ENCODE assay signal across 8 cellular contexts in the genomic region with DNA sequence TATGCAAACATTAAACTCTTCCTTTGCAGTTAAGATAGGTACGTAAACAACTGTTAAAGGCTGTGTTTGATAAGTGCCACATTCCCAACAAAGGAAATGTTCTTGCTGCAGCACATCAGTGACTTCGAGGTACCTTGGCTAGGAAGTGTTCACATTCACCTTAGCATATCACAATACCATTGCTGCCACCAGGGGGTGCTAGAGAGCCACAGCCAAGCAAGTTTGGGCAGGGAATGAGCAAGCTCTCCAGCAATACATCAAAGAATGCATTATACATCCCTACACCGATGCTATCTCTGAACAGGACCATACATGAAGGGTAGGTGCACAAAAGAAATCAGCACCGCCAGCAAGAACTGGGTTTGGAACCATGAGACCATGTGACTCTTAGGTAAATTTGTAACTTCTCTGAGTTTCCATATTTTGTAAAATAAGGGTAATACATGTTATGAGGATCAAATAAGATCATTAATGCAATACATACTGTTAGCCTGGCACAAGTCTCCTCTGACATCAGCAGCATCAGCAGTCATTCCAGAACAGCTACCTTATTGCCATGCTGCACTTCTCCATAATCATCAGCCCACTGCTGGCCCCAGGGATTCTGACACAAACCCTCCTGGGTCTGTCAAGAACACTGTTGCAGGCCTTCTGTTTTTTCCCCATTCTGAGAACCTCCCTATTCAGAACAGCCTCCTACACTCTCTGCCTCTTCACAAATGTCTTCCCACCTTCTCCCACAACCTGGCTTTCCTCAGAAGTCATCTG. TPM values are rescaled to one million over a fixed set of nuclear protein-coding genes. Genes with fewer than 3 reads are reported as not detected.
DNase-seq lines count a peak whose midpoint lies in the region; ATAC-seq and TF ChIP-seq lines count a peak whose summit lies in the region.

No MANE protein-coding gene starts in this region.

- H3K4me1 ChIP-seq in PC-3 (ENCODE audit: insufficient read depth, low read length) (no peaks in the 10 kb centered on the region), stomach (peaks cover 0 to 20% (median 6%) of the 10 kb centered on the region in 4 donors)

- CTCF ChIA-PET in PC-3 (lab: Charles Lee) = interaction anchor here (0.5 kb wide), 2 partner anchors 278 to 607 kb away, joined by 3 to 9 read pairs; no protein-coding TSS in a partner anchor

- TF ChIP-seq POLR2A in stomach (IDR thresholded peaks at IDR 0.05) = no peak

- H3K4me2 ChIP-seq in PC-3 (ENCODE audit: low read length) = no peak overlapping the region
- no peak overlapping the region for H3K4me2 ChIP-seq in neural cell (ENCODE audit: low read length)

- H3K9me2 ChIP-seq in PC-3 (replicated peaks; ENCODE audit: low read length) (no peaks in the 10 kb centered on the region), neural cell (ENCODE audit: insufficient read depth, low read length) (no peaks in the 10 kb centered on the region)

- no peaks in the 10 kb centered on the region for H3K9me3 ChIP-seq in PC-3 (ENCODE audit: low read length)
- no peaks in the 10 kb centered on the region for H3K9me3 ChIP-seq in neural cell (ENCODE audit: low read length)
- H3K9me3 ChIP-seq in stomach = no peaks in the 10 kb centered on the region

- H3F3A ChIP-seq in PC-3 (ENCODE audit: low read length, unreplicated experiment) (no peaks in the 10 kb centered on the region), neural cell (ENCODE audit: insufficient read depth, low read length, poor library complexity, severe bottlenecking) (no peaks in the 10 kb centered on the region)

- H3K79me2 ChIP-seq in PC-3 (ENCODE audit: low read length) (no peaks in the 10 kb centered on the region), neural cell (replicated peaks; ENCODE audit: insufficient read depth, low read length) (no peaks in the 10 kb centered on the region)

- BruUV-seq in PC-3 (replicated peaks; lab: Mats Ljungman, UMichigan) = no TSS peak

- TF ChIP-seq EP300 in neural cell (conservative IDR thresholded peaks at IDR 0.05; ENCODE audit: poor library complexity, severe bottlenecking) (no peak), stomach (IDR thresholded peaks at IDR 0.05) (no peak)

- H3K36me3 ChIP-seq in PC-3 (ENCODE audit: low read depth, low read length) (peaks cover 19% of the 10 kb centered on the region), neural cell (ENCODE audit: insufficient read depth, low read length) (no peaks in the 10 kb centered on the region), stomach (peaks cover 14 to 39% (median 28%) of the 10 kb centered on the region in 4 donors)

- DNase-seq in CMK (ENCODE audit: low read depth) = peak; percentile 25
- peak; percentile 50 for DNase-seq in HuH-7 (ENCODE audit: low spot score)
- DNase-seq in PC-3 = peak; percentile 86
- DNase-seq in activated T-cell treated with anti-CD3 and anti-CD28 coated beads, Interleukin-2, amount 50 U/mL, for 1 hour = peak; percentile 87
- peak; percentile 46 for DNase-seq in fibroblast of gingiva (ENCODE audit: low read depth)
- peak; percentile 88 for DNase-seq in stomach

- H3K27me3 ChIP-seq in PC-3 (ENCODE audit: low read length) (no peaks in the 10 kb centered on the region), neural cell (ENCODE audit: insufficient read depth, low read depth, low read length) (no peaks in the 10 kb centered on the region), stomach (no peaks in the 10 kb centered on the region)

- intact Hi-C loops in PC-3 (cut with micrococcal nuclease) (loop anchor here (1.0 to 2.0 kb wide), 4 partner anchors 16 to 262 kb away; a partner anchor contains a TSS), stomach (cut with DNase I; ENCODE audit: low total_unique reads) (loop anchor here (5.0 to 10.0 kb wide), 2 partner anchors 84 to 262 kb away; no protein-coding TSS in a partner anchor)

- H2AFZ ChIP-seq in PC-3 (ENCODE audit: low read length) (no peak overlapping the region), neural cell (ENCODE audit: low read depth, low read length) (no peak overlapping the region)

- TF ChIP-seq CTCF in PC-3 (conservative IDR thresholded peaks at IDR 0.05; ENCODE audit: low read depth, low read length) = peak; percentile 87
- TF ChIP-seq CTCF in neural cell (IDR thresholded peaks at IDR 0.05; ENCODE audit: poor library complexity, severe bottlenecking) = peak; percentile 81
- peak in 6 of 7 experiments; percentile 78 to 99 (median 86) for TF ChIP-seq CTCF in stomach (IDR thresholded peaks at IDR 0.05)

- H3K27ac ChIP-seq in PC-3 (ENCODE audit: low read length) (no peak overlapping the region), neural cell (ENCODE audit: low read length) (no peak overlapping the region), stomach (no peak overlapping the region)

- POLR2A ChIA-PET in PC-3 (lab: Charles Lee; ENCODE audit: unreplicated experiment) = no interaction called here

- peak; percentile 71 for TF ChIP-seq RAD21 in neural cell (conservative IDR thresholded peaks at IDR 0.05)

- H3K9ac ChIP-seq in PC-3 (ENCODE audit: low read length) (no peak overlapping the region), neural cell (ENCODE audit: low read length) (no peak overlapping the region)

- 18 to 29% (median 22%) methylated on average over 4 of the region's 4 CpGs for WGBS in stomach, 5 donors

- H4K20me1 ChIP-seq in PC-3 (ENCODE audit: low read length) (0 out of 2 replicates have a peak, but pooled peaks cover 4% of the 10 kb centered on the region), neural cell (ENCODE audit: insufficient read depth) (no peaks in the 10 kb centered on the region)

- ATAC-seq in GM21360 (IDR thresholded peaks at IDR 0.05; ENCODE audit: unreplicated experiment) = peak; percentile 58
- ATAC-seq in PC-3 = peak; percentile 96

- H3K4me3 ChIP-seq in PC-3 (ENCODE audit: low read length) = no peak overlapping the region
- no peak overlapping the region for H3K4me3 ChIP-seq in neural cell (ENCODE audit: low read length)
- H3K4me3 ChIP-seq in stomach = no peak overlapping the region

TF ChIP-seq in neural cell, 6 proteins besides CTCF, POLR2A, EP300 and RAD21:
- no peak for TF ChIP-seq EZH2 (IDR thresholded peaks at IDR 0.05; ENCODE audit: borderline replicate concordance, insufficient read depth, low read length, poor library complexity, severe bottlenecking)
- no peak for TF ChIP-seq MXI1 (conservative IDR thresholded peaks at IDR 0.05; ENCODE audit: poor library complexity, severe bottlenecking)
- peak; percentile 77 for TF ChIP-seq SMC3 (conservative IDR thresholded peaks at IDR 0.05; ENCODE audit: poor library complexity)

RNA-seq across cellular contexts. Expression of a gene that starts 37.6 kb away (rescaled TPM):
- total RNA-seq in PC-3 (2014; rRNA removed) (44.1 and 47.2 TPM in 2 replicates), stomach (100 to 1,000 TPM in 1 of 5 donors, 10 to 100 TPM in 4; 41.1 to 128 (median 45.5) TPM)
- polyA plus RNA-seq in neural cell (67.7 and 68.6 TPM in 2 replicates), stomach (10 to 100 TPM; 15.8 to 27.0 (median 26.7) TPM)
- polyA minus RNA-seq in neural cell = 90.1 and 91.7 TPM in 2 replicates

Comparison
In these comparisons a context has a peak if more than half of its experiments do, and no peak if none do; other contexts are left out.
1. DNase-seq: peak in every context shown above with its lines; median percentile 88 in stomach; 87 in activated T-cell treated with anti-CD3 and anti-CD28 coated beads, Interleukin-2, amount 50 U/mL, for 1 hour; 86 in PC-3; 50 in HuH-7; 46 in fibroblast of gingiva; 25 in CMK.